Comparison of ENCODE assay signal across 10 cellular contexts in genomic region chr14:68104518-68104917, GRCh38.
DNase-seq lines count a peak whose midpoint lies in the region; ATAC-seq, FAIRE-seq and TF ChIP-seq lines count a peak whose summit lies in the region.
"Had no signal": no experiment of that assay in that cellular context is flagged by ENCODE, and none has a peak within 500 bp of the region (broad histone marks: within the 10 kb centered on the region; RNA-seq: fewer than 3 reads in every experiment).

No MANE protein-coding gene starts in this region.

- 43 to 57% methylated on average over 1 of the region's 1 CpG for WGBS in body of pancreas, 2 donors

- H3K36me3 ChIP-seq in body of pancreas (replicated peaks in 1 of 2; ENCODE audit: insufficient read depth in 1 of 2, low read depth in 2 of 2) (no peaks in the 10 kb centered on the region), kidney epithelial cell (ENCODE audit: control insufficient read depth, insufficient read depth, low read length) (no peaks in the 10 kb centered on the region), Karpas-422 (ENCODE audit: insufficient read depth, low read length) (no peaks in the 10 kb centered on the region)

- no peak for TF ChIP-seq POLR2A in body of pancreas (IDR thresholded peaks at IDR 0.05)

- peak; percentile 80 for ATAC-seq in body of pancreas

- peak; percentile 79 for FAIRE-seq in urothelium cell line (lab: Jason Lieb, UNC)
- FAIRE-seq: A204.1 had no signal

- no peak overlapping the region for H3K4me2 ChIP-seq in Karpas-422 (ENCODE audit: low read depth, low read length, poor library complexity, severe bottlenecking)

- peaks cover 12% of the 10 kb centered on the region for H3K4me1 ChIP-seq in body of pancreas
- H3K4me1 ChIP-seq in Karpas-422 (ENCODE audit: low read length) = no peaks in the 10 kb centered on the region

- H3K27me3 ChIP-seq in body of pancreas (no peaks in the 10 kb centered on the region), kidney epithelial cell (ENCODE audit: control insufficient read depth, insufficient read depth, low read length) (no peaks in the 10 kb centered on the region), Karpas-422 (ENCODE audit: low read length) (no peaks in the 10 kb centered on the region)

- DNase-seq in NCI-H2196 (lab: John Stamatoyannopoulos, UW; ENCODE audit: unreplicated experiment) (peak; percentile 19), NCI-H2196 treated with DMSO at 0.1 percent for 48 hours (lab: John Stamatoyannopoulos, UW; ENCODE audit: unreplicated experiment) (no peak), body of pancreas (no peak), kidney epithelial cell (ENCODE audit: low read depth) (peak; percentile 84), urothelium cell line (ENCODE audit: low spot score) (peak; percentile 54), posterior vena cava (ENCODE audit: low spot score) (no peak), ecto neural progenitor cell (ENCODE audit: low spot score) (no peak), Karpas-422 (no peak)
- DNase-seq: NCI-H1436 had no signal

- no peaks in the 10 kb centered on the region for H3K79me2 ChIP-seq in Karpas-422 (ENCODE audit: low read length)

- 0 out of 2 replicates have a peak, but pooled peaks cover 25% of the 10 kb centered on the region for H4K20me1 ChIP-seq in Karpas-422 (ENCODE audit: insufficient read depth, low read depth, low read length)

- H3K9me2 ChIP-seq in Karpas-422 (replicated peaks; ENCODE audit: insufficient read depth, low read length) = no peaks in the 10 kb centered on the region

- intact Hi-C loops in body of pancreas (cut with DNase I) (no loop called here), posterior vena cava (cut with DNase I) (no loop called here)

- H3K27ac ChIP-seq in body of pancreas (no peak overlapping the region), Karpas-422 (ENCODE audit: low read length) (no peak overlapping the region)

- H3K4me3 ChIP-seq in body of pancreas (no peak overlapping the region), kidney epithelial cell (ENCODE audit: low read depth, low read length) (no peak overlapping the region), Karpas-422 (ENCODE audit: low read length) (no peak overlapping the region)

- peaks cover 0 to 16% (median 0%) of the 10 kb centered on the region in 3 donors for H3K9me3 ChIP-seq in body of pancreas
- H3K9me3 ChIP-seq in Karpas-422 (ENCODE audit: low read length) = peaks cover 4% of the 10 kb centered on the region; the same call in 1 of the 2 replicates

- no peak overlapping the region for H2AFZ ChIP-seq in Karpas-422 (ENCODE audit: low read length)

- no peak for TF ChIP-seq CTCF in body of pancreas (IDR thresholded peaks at IDR 0.05)
- TF ChIP-seq CTCF in kidney epithelial cell (IDR thresholded peaks at IDR 0.05; ENCODE audit: insufficient read depth, low read length, poor library complexity, severe bottlenecking) = no peak

- H3K9ac ChIP-seq in Karpas-422 (ENCODE audit: low read length) = no peak overlapping the region

Comparison
In these comparisons a context has a peak if more than half of its experiments do, and no peak if none do; other contexts are left out.
1. DNase-seq: peak in NCI-H2196 (single experiment), kidney epithelial cell (single experiment) and urothelium cell line (single experiment); none in NCI-H2196 treated with DMSO at 0.1 percent for 48 hours (single experiment), body of pancreas (0 of 4), posterior vena cava (single experiment), ecto neural progenitor cell (single experiment) and Karpas-422 (single experiment).